ENCODE assay signal across 15 cellular contexts in the genomic region with DNA sequence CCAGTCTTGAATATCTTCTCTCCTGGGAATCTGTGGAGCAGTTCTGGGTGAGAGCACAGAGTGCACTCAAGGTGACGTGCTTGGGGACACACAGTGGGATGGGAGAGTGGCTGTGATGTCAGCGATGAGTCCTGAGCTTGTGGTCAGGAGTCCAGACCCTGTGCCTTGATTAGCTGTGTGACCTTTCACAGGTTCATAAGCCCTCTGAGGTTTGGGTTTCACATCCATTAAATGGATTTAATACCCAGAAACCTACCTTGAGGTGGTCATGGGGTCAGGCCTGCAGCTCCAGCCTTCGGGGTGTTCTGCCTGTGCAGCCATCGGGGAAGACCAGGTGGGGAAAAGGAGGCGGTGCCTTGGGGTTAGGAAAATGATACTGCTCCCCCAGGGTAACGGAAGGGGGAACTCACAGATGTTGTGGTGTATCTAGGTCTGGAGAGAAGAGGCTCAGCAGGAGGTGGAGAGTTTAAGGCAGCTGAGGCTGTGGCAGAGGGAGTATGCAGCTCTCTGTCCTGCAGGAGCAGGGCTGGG. TPM values are rescaled to one million over a fixed set of nuclear protein-coding genes. Genes with fewer than 3 reads are reported as not detected.
DNase-seq lines count a peak whose midpoint lies in the region; ATAC-seq, FAIRE-seq and TF ChIP-seq lines count a peak whose summit lies in the region.
"Had no signal": no experiment of that assay in that cellular context is flagged by ENCODE, and none has a peak within 500 bp of the region (broad histone marks: within the 10 kb centered on the region; RNA-seq: fewer than 3 reads in every experiment).

No MANE protein-coding gene starts in this region.

- DNase-seq in GM12892 (ENCODE audit: insufficient read length), result peak; percentile 37
- DNase-seq in bronchial epithelial cell (ENCODE audit: low read depth), result no peak
- no peak for DNase-seq in NCI-H524 (lab: John Stamatoyannopoulos, UW)
- DNase-seq in gastrocnemius medialis, result no peak
- DNase-seq in NAMALWA (ENCODE audit: low spot score), result no peak
- DNase-seq in chondrocyte (ENCODE audit: low spot score), result no peak
- DNase-seq: activated CD4-positive, alpha-beta memory T cell treated with anti-CD3 and anti-CD28 coated beads for 36 hours; adrenal gland; glutamatergic neuron; NCI-H1930; NCI-H82; SHP77 treated with DMSO at 0.1 percent for 48 hours; stimulated activated CD4-positive, alpha-beta T cell treated with anti-CD3 and anti-CD28 coated beads, Interleukin-12 subunit alpha, Interleukin-12 subunit beta, amount 100 ng/mL, for 4 hours had no signal

- H3K4me1 Mint-ChIP-seq in chondrocyte (ENCODE audit: low read depth), result no peaks in the 10 kb centered on the region

- FAIRE-seq in GM12892 (lab: Jason Lieb, UNC) (peak; percentile 81), bronchial epithelial cell (lab: Jason Lieb, UNC) (peak; percentile 83)

- no peak overlapping the region for H3K27ac Mint-ChIP-seq in chondrocyte (ENCODE audit: unreplicated experiment)
- H3K27ac Mint-ChIP-seq: activated CD4-positive, alpha-beta memory T cell treated with anti-CD3 and anti-CD28 coated beads for 36 hours had no signal

- H3K4me3 ChIP-seq in bronchial epithelial cell (ENCODE audit: low read depth, low read length), result no peak overlapping the region
- no peak overlapping the region for H3K4me3 ChIP-seq in gastrocnemius medialis
- H3K4me3 ChIP-seq: adrenal gland had no signal

- intact Hi-C loops in gastrocnemius medialis (cut with DNase I; ENCODE audit: low total_unique reads), result no loop called here

- ATAC-seq in GM19467 (IDR thresholded peaks at IDR 0.05; ENCODE audit: unreplicated experiment) (peak; percentile 46), HG03175 (IDR thresholded peaks at IDR 0.05; ENCODE audit: unreplicated experiment) (peak; percentile 45), gastrocnemius medialis (no peak)

- in situ Hi-C loops in gastrocnemius medialis (cut with MboI; ENCODE audit: low sequenced_read_pairs in 4 of 4), result loop anchor here in 2 of 4 donors (25.0 kb wide), 1 partner anchor 311 kb away; no protein-coding TSS in a partner anchor

- TF ChIP-seq POLR2A in GM12892 (IDR thresholded peaks at IDR 0.05; ENCODE audit: low read depth, low read length) (no peak), gastrocnemius medialis (IDR thresholded peaks at IDR 0.05) (no peak)

- H3K36me3 Mint-ChIP-seq in chondrocyte (ENCODE audit: low read depth), result no peaks in the 10 kb centered on the region
- H3K36me3 Mint-ChIP-seq: activated CD4-positive, alpha-beta memory T cell treated with anti-CD3 and anti-CD28 coated beads for 36 hours had no signal

- H3K27me3 ChIP-seq in bronchial epithelial cell (ENCODE audit: control insufficient read depth, insufficient read depth, low read length), result peaks cover 7% of the 10 kb centered on the region
- no peaks in the 10 kb centered on the region for H3K27me3 ChIP-seq in gastrocnemius medialis
- H3K27me3 ChIP-seq: adrenal gland had no signal

- H3K36me3 ChIP-seq in bronchial epithelial cell (ENCODE audit: control insufficient read depth, insufficient read depth, low read length) (no peaks in the 10 kb centered on the region), gastrocnemius medialis (no peaks in the 10 kb centered on the region)
- H3K36me3 ChIP-seq: adrenal gland had no signal

- no peaks in the 10 kb centered on the region for H3K9me3 ChIP-seq in gastrocnemius medialis
- H3K9me3 ChIP-seq: adrenal gland had no signal

- peaks cover 49% of the 10 kb centered on the region for H3K27me3 Mint-ChIP-seq in chondrocyte (ENCODE audit: low read depth)

- TF ChIP-seq CTCF in bronchial epithelial cell (IDR thresholded peaks at IDR 0.05; ENCODE audit: insufficient read depth, low read length, severe bottlenecking) (no peak), gastrocnemius medialis (IDR thresholded peaks at IDR 0.05 in 4 of 5, conservative IDR thresholded peaks at IDR 0.05 in 1 of 5) (no peak), chondrocyte (IDR thresholded peaks at IDR 0.05) (no peak)

- no peaks in the 10 kb centered on the region for H3K9me3 Mint-ChIP-seq in chondrocyte (ENCODE audit: low read depth)
- H3K9me3 Mint-ChIP-seq: activated CD4-positive, alpha-beta memory T cell treated with anti-CD3 and anti-CD28 coated beads for 36 hours had no signal

- H3K27ac ChIP-seq in gastrocnemius medialis, result no peak overlapping the region
- H3K27ac ChIP-seq: adrenal gland had no signal

- H3K4me3 Mint-ChIP-seq in chondrocyte (ENCODE audit: unreplicated experiment), result no peak overlapping the region
- H3K4me3 Mint-ChIP-seq: activated CD4-positive, alpha-beta memory T cell treated with anti-CD3 and anti-CD28 coated beads for 36 hours had no signal

- no peaks in the 10 kb centered on the region for H3K4me1 ChIP-seq in gastrocnemius medialis
- H3K4me1 ChIP-seq: adrenal gland had no signal

RNA-seq across cellular contexts. Expression of a gene that starts 38.5 kb away (rescaled TPM):
- polyA plus RNA-seq in GM12892 (2012; ENCODE audit: missing spikeins), result 6.6 TPM
- 17.1 and 17.9 TPM in 2 replicates for total RNA-seq in bronchial epithelial cell
- 10 to 100 TPM in 3 of 4 donors, 1 to 10 TPM in 1; 8.6 to 13.4 (median 11.4) TPM for total RNA-seq in gastrocnemius medialis
- 23.4 to 25.6 TPM (median 24.4 TPM) in 3 replicates for total RNA-seq in chondrocyte

Comparison
In these comparisons a context has a peak if more than half of its experiments do, and no peak if none do; other contexts are left out.
1. ATAC-seq: peak in GM19467 (single experiment) and HG03175 (single experiment); none in gastrocnemius medialis (0 of 2).